ENCODE assay signal across 23 cellular contexts in genomic region chr1:240256836-240257503, GRCh38.
"Had no signal": no experiment of that assay in that cellular context is flagged by ENCODE, and none has a peak within 500 bp of the region (broad histone marks: within the 10 kb centered on the region; RNA-seq: fewer than 3 reads in every experiment).

No MANE protein-coding gene starts in this region.

- H3K9me3 ChIP-seq: pancreas, prostate gland, sigmoid colon had no signal

- H3K27me3 ChIP-seq: breast epithelium, pancreas, sigmoid colon, tibial nerve had no signal

- ATAC-seq: activated T-cell treated with anti-CD3 and anti-CD28 coated beads, Interleukin-2, amount 50 U/mL, for 4 hours; activated T-helper 17 cell treated with anti-CD3 and anti-CD28 coated beads, Interleukin-2, amount 50 U/mL, for 72 hours; pancreas; WTC11 had no signal

- FAIRE-seq: endothelial cell of umbilical vein, pancreas had no signal

- DNase-seq: activated CD4-positive, alpha-beta memory T cell treated with anti-CD3 and anti-CD28 coated beads, Interleukin-2, amount 10 ng/mL, durations not matched to agents 7 days and 5 days; activated CD4-positive, alpha-beta T cell treated with anti-CD3 and anti-CD28 coated beads for 1 hour; activated CD4-positive, alpha-beta T cell treated with anti-CD3 and anti-CD28 coated beads, Interleukin-2, amount 10 ng/mL, durations not matched to agents 7 days and 5 days; activated gamma-delta T cell treated with Interleukin-2 at 50 U/mL for 16 hours; activated naive CD4-positive, alpha-beta T cell treated with anti-CD3 and anti-CD28 coated beads, Interleukin-2, amount 50 U/mL, for 16 hours; activated T-cell treated with anti-CD3 and anti-CD28 coated beads, Interleukin-2, amount 50 U/mL, for 4 hours; central memory CD4-positive, alpha-beta T cell; foreskin fibroblast; head of caudate nucleus; hippocampal formation; naive B cell; pancreas; retina; sigmoid colon; stimulated activated CD4-positive, alpha-beta T cell treated with anti-CD3 and anti-CD28 coated beads, Interleukin-2, amount 100 ng/mL, for 48 hours; stimulated activated naive CD4-positive, alpha-beta T cell treated with Interleukin-2 at 50 U/mL for 16 hours; T-helper 2 cell had no signal

- H3K36me3 ChIP-seq: breast epithelium, pancreas, prostate gland, sigmoid colon had no signal

- H3K4me3 ChIP-seq: breast epithelium, pancreas, prostate gland, sigmoid colon, tibial nerve had no signal

- H3K27ac ChIP-seq: breast epithelium, pancreas, prostate gland, sigmoid colon, tibial nerve had no signal

- H3K4me1 ChIP-seq: breast epithelium, pancreas, prostate gland, sigmoid colon, tibial nerve had no signal
